ENCODE assay signal across 8 cellular contexts in genomic region chr10:46556515-46557318, GRCh38.
DNase-seq lines count a peak whose midpoint lies in the region; ATAC-seq and TF ChIP-seq lines count a peak whose summit lies in the region.

TSS of gene GPRIN2 (minus strand) at chr10:46556658. CDS start at chr10:46550736, 5,922 bp downstream.

- H3K36me3 Mint-ChIP-seq in activated naive CD4-positive, alpha-beta T cell treated with anti-CD3 and anti-CD28 coated beads, Interleukin-2, amount 50 U/mL, for 24 hours, result no peaks in the 10 kb centered on the region

- peak within 1 kb of the TSS; percentile 70 for H3K4me3 Mint-ChIP-seq in activated naive CD4-positive, alpha-beta T cell treated with anti-CD3 and anti-CD28 coated beads, Interleukin-2, amount 50 U/mL, for 24 hours

- no peak within 1 kb of the TSS for H3K27ac Mint-ChIP-seq in activated naive CD4-positive, alpha-beta T cell treated with anti-CD3 and anti-CD28 coated beads, Interleukin-2, amount 50 U/mL, for 24 hours

- peaks cover 9% of the 10 kb centered on the region for H3K4me1 Mint-ChIP-seq in activated naive CD4-positive, alpha-beta T cell treated with anti-CD3 and anti-CD28 coated beads, Interleukin-2, amount 50 U/mL, for 24 hours

- H3K4me3 ChIP-seq in HUES48 (ENCODE audit: low read depth, low read length) (peak within 1 kb of the TSS; percentile 77), iPS-11a (ENCODE audit: low read depth, low read length) (peak within 1 kb of the TSS; percentile 86), skeletal muscle cell (ENCODE audit: low read depth, low read length) (peak within 1 kb of the TSS; percentile 26)

- H3K9me3 Mint-ChIP-seq in activated naive CD4-positive, alpha-beta T cell treated with anti-CD3 and anti-CD28 coated beads, Interleukin-2, amount 50 U/mL, for 24 hours, result no peaks in the 10 kb centered on the region

- H3K27me3 Mint-ChIP-seq in activated naive CD4-positive, alpha-beta T cell treated with anti-CD3 and anti-CD28 coated beads, Interleukin-2, amount 50 U/mL, for 24 hours, result peaks cover 11% of the 10 kb centered on the region

- H3K9me3 ChIP-seq in HUES48 (ENCODE audit: control insufficient read depth, insufficient read depth, low read length), result no peaks in the 10 kb centered on the region

- peaks cover 24% of the 10 kb centered on the region for H3K36me3 ChIP-seq in HUES48 (ENCODE audit: control insufficient read depth, insufficient read depth, low read length)

- CTCF ChIA-PET in GM10248 (lab: Yijun Ruan, JAX), result no interaction called here

- POLR2A ChIA-PET in GM10248 (lab: Yijun Ruan, JAX), result no interaction called here

- ATAC-seq in GM21423 (IDR thresholded peaks at IDR 0.05; ENCODE audit: unreplicated experiment), result no peak

- H3K9ac ChIP-seq in HUES48 (ENCODE audit: low read depth, low read length), result peak within 1 kb of the TSS; percentile 12

- peaks cover 7% of the 10 kb centered on the region for H3K4me1 ChIP-seq in HUES48 (ENCODE audit: control insufficient read depth, insufficient read depth, low read length)

- peak within 1 kb of the TSS; percentile 3 for H3K27ac ChIP-seq in HUES48 (ENCODE audit: low read depth, low read length)

- TF ChIP-seq CTCF in GM10248 (IDR thresholded peaks at IDR 0.05; ENCODE audit: control extremely low read depth, extremely low read depth, low read depth, missing control alignments), result no peak

- peaks cover 35% of the 10 kb centered on the region for H3K27me3 ChIP-seq in HUES48 (ENCODE audit: control insufficient read depth, insufficient read depth, low read length)

- DNase-seq in skeletal muscle cell (ENCODE audit: low read depth), result no peak
- no peak for DNase-seq in NCI-H524 treated with DMSO at 0.1 percent for 48 hours (lab: John Stamatoyannopoulos, UW)
- no peak for DNase-seq in GM10248 (ENCODE audit: extremely low spot score)
- no peak for DNase-seq in effector CD4-positive, alpha-beta T cell

Comparison
In these comparisons a context has a peak if more than half of its experiments do, and no peak if none do; other contexts are left out.
1. H3K4me3 ChIP-seq: peak in every context shown above with its lines; median percentile 86 in iPS-11a; 77 in HUES48; 26 in skeletal muscle cell.